Comparison of ENCODE assay signal across 9 cellular contexts in the genomic region with DNA sequence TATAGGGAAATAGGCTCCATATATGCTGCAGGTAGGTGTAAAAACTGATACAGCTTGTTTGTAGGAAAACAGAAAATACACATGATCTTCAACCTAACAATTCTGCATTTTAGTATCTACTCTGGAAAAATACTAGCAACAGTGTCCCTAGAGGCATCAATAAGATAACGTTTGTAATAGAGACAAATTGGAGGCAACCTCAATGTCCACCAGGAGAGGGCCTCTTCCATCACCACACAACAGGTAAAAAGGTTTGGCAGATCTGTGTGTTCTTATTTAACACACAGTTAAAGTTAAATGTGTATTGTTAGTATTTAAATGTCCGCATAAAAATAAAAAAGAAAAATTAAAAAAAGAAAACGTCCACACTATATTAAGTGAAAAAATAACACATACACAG. TPM values are rescaled to one million over a fixed set of nuclear protein-coding genes. Genes with fewer than 3 reads are reported as not detected.
A peak's percentile ranks its signal among the peaks of the same experiment; 100 is the strongest.
DNase-seq lines count a peak whose midpoint lies in the region; ATAC-seq and TF ChIP-seq lines count a peak whose summit lies in the region.
"Had no signal": no experiment of that assay in that cellular context is flagged by ENCODE, and none has a peak within 500 bp of the region (broad histone marks: within the 10 kb centered on the region; RNA-seq: fewer than 3 reads in every experiment).

No MANE protein-coding gene starts in this region.

- ATAC-seq in RWPE2 (ENCODE audit: low read depth), result peak; percentile 73; the same call in 2 of the 3 replicates
- peak; percentile 67 for ATAC-seq in foreskin keratinocyte
- ATAC-seq in GM18517 (IDR thresholded peaks at IDR 0.05; ENCODE audit: unreplicated experiment), result no peak
- no peak for ATAC-seq in GM21390 (IDR thresholded peaks at IDR 0.05; ENCODE audit: unreplicated experiment)

- no peak overlapping the region for H3K27ac Mint-ChIP-seq in Caco-2 (ENCODE audit: unreplicated experiment)
- no peak overlapping the region for H3K27ac Mint-ChIP-seq in immature natural killer cell

- in situ Hi-C loops in HAP-1 (cut with MboI; ENCODE audit: low sequenced_read_pairs), result no loop called here

- H3K27ac ChIP-seq in RWPE2 (ENCODE audit: poor library complexity, severe bottlenecking) (no peak overlapping the region), foreskin keratinocyte (no peak overlapping the region), caudate nucleus (ENCODE audit: low read depth, low read length) (no peak overlapping the region)
- H3K27ac ChIP-seq: SK-N-MC had no signal

- POLR2A ChIA-PET in Caco-2 (lab: Charles Lee), result no interaction called here

- H3K9me3 Mint-ChIP-seq in Caco-2 (ENCODE audit: unreplicated experiment) (no peaks in the 10 kb centered on the region), immature natural killer cell (no peaks in the 10 kb centered on the region)

- no peaks in the 10 kb centered on the region; the same call in 1 of the 2 replicates for H3K4me1 ChIP-seq in Caco-2
- H3K4me1 ChIP-seq in HAP-1, result peaks cover 5% of the 10 kb centered on the region
- H3K4me1 ChIP-seq in RWPE2 (ENCODE audit: insufficient read depth, poor library complexity, severe bottlenecking), result no peaks in the 10 kb centered on the region
- no peaks in the 10 kb centered on the region for H3K4me1 ChIP-seq in foreskin keratinocyte

- H3K4me3 ChIP-seq in Caco-2 (ENCODE audit: low read depth, low read length), result no peak overlapping the region
- H3K4me3 ChIP-seq in HAP-1, result no peak overlapping the region
- H3K4me3 ChIP-seq in RWPE2 (ENCODE audit: severe bottlenecking), result no peak overlapping the region
- H3K4me3 ChIP-seq: SK-N-MC had no signal

- intact Hi-C loops in Caco-2 (cut with micrococcal nuclease; ENCODE audit: unreplicated experiment), result no loop called here

- no TSS peak for BruUV-seq in Caco-2 (replicated peaks; lab: Mats Ljungman, UMichigan)

- DNase-seq in Caco-2 (peak in 1 of 2 experiments; percentile 56), HAP-1 (ENCODE audit: low spot score in 2 of 2) (peak; percentile 19 to 27), RWPE2 (ENCODE audit: low spot score) (no peak), foreskin keratinocyte (peak in 1 of 2 donors; percentile 40), immature natural killer cell (no peak), caudate nucleus (lab: John Stamatoyannopoulos, UW) (no peak)

- no peaks in the 10 kb centered on the region for H3K36me3 ChIP-seq in Caco-2 (ENCODE audit: control insufficient read depth, insufficient read depth, low read length)
- H3K36me3 ChIP-seq in HAP-1 (replicated peaks), result peaks cover 44% of the 10 kb centered on the region
- H3K36me3 ChIP-seq in RWPE2 (ENCODE audit: low read depth), result peaks cover 85% of the 10 kb centered on the region

- TF ChIP-seq CTCF in Caco-2 (IDR thresholded peaks at IDR 0.05; ENCODE audit: insufficient read depth in 1 of 2, low read depth in 1 of 2, low read length in 1 of 2, severe bottlenecking in 1 of 2, unreplicated experiment in 1 of 2), result peak; percentile 67 to 77
- peak; percentile 73 for TF ChIP-seq CTCF in RWPE2 (IDR thresholded peaks at IDR 0.05; ENCODE audit: poor library complexity, severe bottlenecking)
- TF ChIP-seq CTCF in foreskin keratinocyte (conservative IDR thresholded peaks at IDR 0.05), result peak; percentile 79

- H3K9me3 ChIP-seq in Caco-2 (no peaks in the 10 kb centered on the region), HAP-1 (no peaks in the 10 kb centered on the region), RWPE2 (ENCODE audit: severe bottlenecking) (no peaks in the 10 kb centered on the region)

- H3K36me3 Mint-ChIP-seq in Caco-2 (ENCODE audit: insufficient read depth, unreplicated experiment) (peaks cover 24% of the 10 kb centered on the region), immature natural killer cell (peaks cover 0 to 36% (median 11%) of the 10 kb centered on the region in 3 donors)

- H3K27me3 ChIP-seq in Caco-2 (replicated peaks; ENCODE audit: control insufficient read depth, insufficient read depth, low read length), result no peaks in the 10 kb centered on the region
- no peaks in the 10 kb centered on the region for H3K27me3 ChIP-seq in HAP-1 (ENCODE audit: low read depth)
- H3K27me3 ChIP-seq in RWPE2 (ENCODE audit: insufficient read depth, poor library complexity, severe bottlenecking), result no peaks in the 10 kb centered on the region
- H3K27me3 ChIP-seq in foreskin keratinocyte, result no peaks in the 10 kb centered on the region

- no peaks in the 10 kb centered on the region for H3K27me3 Mint-ChIP-seq in Caco-2 (ENCODE audit: insufficient read depth, unreplicated experiment)
- no peaks in the 10 kb centered on the region for H3K27me3 Mint-ChIP-seq in immature natural killer cell (ENCODE audit: low read depth in 3 of 3)

- H3K4me1 Mint-ChIP-seq in Caco-2 (ENCODE audit: low read depth, unreplicated experiment) (peaks cover 6% of the 10 kb centered on the region), immature natural killer cell (peaks cover 12 to 13% of the 10 kb centered on the region in 2 donors)

- no peak overlapping the region for H3K4me3 Mint-ChIP-seq in Caco-2 (ENCODE audit: unreplicated experiment)
- no peak overlapping the region for H3K4me3 Mint-ChIP-seq in immature natural killer cell

- CTCF ChIA-PET in Caco-2 (lab: Charles Lee), result interaction anchor here (1.3 kb wide), 1 partner anchor 57 kb away, joined by 3 read pairs; no protein-coding TSS in a partner anchor

RNA-seq across cellular contexts. Expression of gene EIF2D, which starts 5.4 kb away (rescaled TPM):
- total RNA-seq in Caco-2 (2022), result 37.9 and 39.6 TPM in 2 replicates
- total RNA-seq in foreskin keratinocyte, result 53.9 and 54.3 TPM in 2 replicates
- 45.6 and 50.8 TPM in 2 replicates for polyA plus RNA-seq in foreskin keratinocyte
- 10 to 100 TPM; 12.9 to 24.2 (median 20.8) TPM for polyA plus RNA-seq in immature natural killer cell

RNA-seq across cellular contexts. Expression of gene DYRK3, which starts 28.5 kb away (rescaled TPM):
- 0.16 TPM in 1 of 2 replicates, not detected in the other for total RNA-seq in Caco-2 (2022)
- total RNA-seq in foreskin keratinocyte, result 25.1 and 26.1 TPM in 2 replicates
- 7.5 and 8.1 TPM in 2 replicates for polyA plus RNA-seq in foreskin keratinocyte
- not detected for polyA plus RNA-seq in immature natural killer cell

Comparison
In these comparisons a context has a peak if more than half of its experiments do, and no peak if none do; other contexts are left out.
1. DNase-seq: peak in HAP-1 (2 of 2); none in RWPE2 (single experiment), immature natural killer cell (0 of 3) and caudate nucleus (0 of 61).
2. ATAC-seq: peak in RWPE2 (single experiment) and foreskin keratinocyte (single experiment); none in GM18517 (single experiment) and GM21390 (single experiment).
3. RNA of gene DYRK3, which starts 28.5 kb away (total RNA-seq): 25.1 to 26.1 TPM in foreskin keratinocyte; 0.16 TPM in Caco-2; every median in the first group is over 10 times any median in the second.
4. Peak in every context shown above with its lines, with median percentiles within 50 percentile points of each other: CTCF ChIP-seq.